In genomic region chr17:43360376-43360738, GRCh38 we compare ENCODE assay signal across 8 cellular contexts. TPM values are rescaled to one million over a fixed set of nuclear protein-coding genes. Genes with fewer than 3 reads are reported as not detected.
A peak's percentile ranks its signal among the peaks of the same experiment; 100 is the strongest.
DNase-seq lines count a peak whose midpoint lies in the region; ATAC-seq and TF ChIP-seq lines count a peak whose summit lies in the region.

No MANE protein-coding gene starts in this region.

- no peaks in the 10 kb centered on the region for H3K27me3 ChIP-seq in upper lobe of left lung

- H3K27me3 Mint-ChIP-seq in activated T-cell treated with anti-CD3 and anti-CD28 coated beads, Interleukin-2, amount 50 U/mL, for 72 hours (ENCODE audit: low read depth) = no peaks in the 10 kb centered on the region

- H3K27ac ChIP-seq in upper lobe of left lung = peak overlapping the region; percentile 82 to 96 (median 93)

- no peaks in the 10 kb centered on the region for H3K36me3 ChIP-seq in upper lobe of left lung

- WGBS in upper lobe of left lung, 2 donors = 29 to 39% methylated on average over 18 of the region's 18 CpGs

- H3K4me3 Mint-ChIP-seq in activated T-cell treated with anti-CD3 and anti-CD28 coated beads, Interleukin-2, amount 50 U/mL, for 72 hours = peak overlapping the region; percentile 80 to 85

- H3K36me3 Mint-ChIP-seq in activated T-cell treated with anti-CD3 and anti-CD28 coated beads, Interleukin-2, amount 50 U/mL, for 72 hours (ENCODE audit: insufficient read depth in 2 of 2) = peaks cover 0 to 4% of the 10 kb centered on the region in 2 donors

- peak in 1 of 4 donors; percentile 44 for TF ChIP-seq EP300 in upper lobe of left lung (IDR thresholded peaks at IDR 0.05)

- no peak for TF ChIP-seq CTCF in fibroblast of the aortic adventitia (IDR thresholded peaks at IDR 0.05; ENCODE audit: insufficient read depth, low read length)
- TF ChIP-seq CTCF in omental fat pad (IDR thresholded peaks at IDR 0.05) = no peak
- no peak for TF ChIP-seq CTCF in upper lobe of left lung (IDR thresholded peaks at IDR 0.05)

- H3K4me1 Mint-ChIP-seq in activated T-cell treated with anti-CD3 and anti-CD28 coated beads, Interleukin-2, amount 50 U/mL, for 72 hours (ENCODE audit: low read depth) = peaks cover 30% of the 10 kb centered on the region

- DNase-seq in DMS153 (lab: John Stamatoyannopoulos, UW) (peak; percentile 71), DMS153 treated with DMSO at 0.1 percent for 48 hours (lab: John Stamatoyannopoulos, UW; ENCODE audit: unreplicated experiment) (no peak), OCI-M1 (lab: John Stamatoyannopoulos, UW) (peak; percentile 96), fibroblast of the aortic adventitia (ENCODE audit: low read depth) (peak; percentile 89), omental fat pad (ENCODE audit: low spot score) (no peak), upper lobe of left lung (no peak)
- DNase-seq in activated T-cell treated with anti-CD3 and anti-CD28 coated beads, Interleukin-2, amount 50 U/mL, for 72 hours = peak; percentile 77 to 90

- H3K9me3 Mint-ChIP-seq in activated T-cell treated with anti-CD3 and anti-CD28 coated beads, Interleukin-2, amount 50 U/mL, for 72 hours = no peaks in the 10 kb centered on the region

- peak; percentile 12 for ATAC-seq in HG03469 (IDR thresholded peaks at IDR 0.05; ENCODE audit: unreplicated experiment)
- peak; percentile 67 to 69 for ATAC-seq in activated T-cell treated with anti-CD3 and anti-CD28 coated beads, Interleukin-2, amount 50 U/mL, for 72 hours (replicated peaks in 1 of 2)
- ATAC-seq in omental fat pad (ENCODE audit: low FRiP score) = peak; percentile 46
- ATAC-seq in upper lobe of left lung (ENCODE audit: low FRiP score in 2 of 2) = peak in 1 of 2 donors; percentile 50

- H3K27ac Mint-ChIP-seq in activated T-cell treated with anti-CD3 and anti-CD28 coated beads, Interleukin-2, amount 50 U/mL, for 72 hours = peak overlapping the region; percentile 100

- peaks cover 10 to 15% (median 13%) of the 10 kb centered on the region in 4 donors for H3K4me1 ChIP-seq in upper lobe of left lung

- H3K4me3 ChIP-seq in fibroblast of the aortic adventitia (ENCODE audit: low read depth, low read length) (peak overlapping the region; percentile 67), upper lobe of left lung (peak overlapping the region; percentile 37 to 60 (median 49))

- H3K9me3 ChIP-seq in upper lobe of left lung = no peaks in the 10 kb centered on the region

- no peak for TF ChIP-seq POLR2A in upper lobe of left lung (IDR thresholded peaks at IDR 0.05)

RNA-seq across cellular contexts. Expression of gene ARL4D, which starts 38.4 kb away (rescaled TPM):
- 1 to 10 TPM; 3.2 to 3.6 TPM for total RNA-seq in activated T-cell treated with anti-CD3 and anti-CD28 coated beads, Interleukin-2, amount 50 U/mL, for 72 hours
- total RNA-seq in fibroblast of the aortic adventitia (ENCODE audit: low replicate concordance) = 22.2 and 70.8 TPM in 2 replicates
- 10 to 100 TPM; 11.8 to 42.8 (median 27.1) TPM for total RNA-seq in omental fat pad
- 10 to 100 TPM in 2 of 6 donors, 1 to 10 TPM in 4; 6.5 to 24.2 (median 9.4) TPM for total RNA-seq in upper lobe of left lung

Comparison
In these comparisons a context has a peak if more than half of its experiments do, and no peak if none do; other contexts are left out.
1. DNase-seq: peak in DMS153 (single experiment), OCI-M1 (single experiment), activated T-cell treated with anti-CD3 and anti-CD28 coated beads, Interleukin-2, amount 50 U/mL, for 72 hours (2 of 2) and fibroblast of the aortic adventitia (single experiment); none in DMS153 treated with DMSO at 0.1 percent for 48 hours (single experiment), omental fat pad (single experiment) and upper lobe of left lung (0 of 2).